In the genomic region with DNA sequence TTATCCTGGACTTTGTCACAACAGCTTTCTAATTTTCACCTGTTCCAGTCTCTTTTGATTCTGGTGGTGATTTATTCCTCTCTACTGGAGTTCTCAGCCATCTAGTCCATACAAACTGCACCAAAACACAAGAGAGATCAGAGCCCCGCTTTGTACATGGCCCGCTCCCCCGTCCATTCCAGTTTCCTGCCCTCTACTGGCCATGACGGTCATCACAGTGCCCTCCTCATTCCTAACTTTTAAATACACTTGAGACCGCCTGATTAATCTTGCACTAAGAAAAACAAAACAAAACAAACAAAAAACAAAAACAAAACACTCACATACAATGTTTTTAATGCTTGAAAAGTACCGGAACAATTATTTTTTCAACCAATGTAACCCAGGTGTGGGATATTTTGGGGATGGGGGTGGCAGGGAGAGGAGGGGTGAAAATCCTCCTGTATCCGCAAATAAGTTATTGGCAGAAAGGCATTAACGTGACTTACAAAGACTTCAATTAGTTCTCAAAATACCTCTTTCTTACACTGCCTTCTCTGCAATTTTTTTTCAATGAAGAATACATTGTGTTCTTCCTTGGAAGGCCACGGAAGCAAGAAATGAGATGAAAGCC, we compare ENCODE assay signal across 7 cellular contexts.
A peak's percentile ranks its signal among the peaks of the same experiment; 100 is the strongest.
DNase-seq lines count a peak whose midpoint lies in the region; ATAC-seq, FAIRE-seq and TF ChIP-seq lines count a peak whose summit lies in the region.

No MANE protein-coding gene starts in this region.

- no peaks in the 10 kb centered on the region for H3K9me3 ChIP-seq in HUES48 (ENCODE audit: control insufficient read depth, insufficient read depth, low read length)
- no peaks in the 10 kb centered on the region for H3K9me3 ChIP-seq in kidney (ENCODE audit: control insufficient read depth in 1 of 2, low read length in 2 of 2)

- H3K27ac ChIP-seq in HUES48 (ENCODE audit: low read depth, low read length) (no peak overlapping the region), VCaP (no peak overlapping the region), kidney (ENCODE audit: low read depth in 2 of 2, low read length in 2 of 2) (no peak overlapping the region)

- FAIRE-seq in kidney (lab: Jason Lieb, UNC) = no peak

- H3K4me3 ChIP-seq in HUES48 (ENCODE audit: low read depth, low read length) (peak overlapping the region; percentile 63), kidney (ENCODE audit: low read length in 2 of 2) (no peak overlapping the region)

- no peak overlapping the region for H3K9ac ChIP-seq in HUES48 (ENCODE audit: low read depth, low read length)
- H3K9ac ChIP-seq in kidney (ENCODE audit: low read length in 2 of 2) = no peak overlapping the region

- TF ChIP-seq CTCF in GM12874 (IDR thresholded peaks at IDR 0.05; ENCODE audit: insufficient read depth, low read depth, low read length) (peak; percentile 53; the same call in 1 of the 2 replicates), VCaP (conservative IDR thresholded peaks at IDR 0.05) (peak; percentile 79), kidney (IDR thresholded peaks at IDR 0.05; ENCODE audit: borderline replicate concordance, extremely low read depth, insufficient read depth) (peak; percentile 38)

- ATAC-seq in HG03108 (IDR thresholded peaks at IDR 0.05; ENCODE audit: unreplicated experiment) (no peak), GM18870 (IDR thresholded peaks at IDR 0.05; ENCODE audit: unreplicated experiment) (no peak)

- intact Hi-C loops in kidney (cut with DNase I) = no loop called here

- DNase-seq in kidney (no peak), SW 1271 (lab: John Stamatoyannopoulos, UW) (no peak)

- H3K36me3 ChIP-seq in HUES48 (ENCODE audit: control insufficient read depth, insufficient read depth, low read length) = no peaks in the 10 kb centered on the region
- H3K36me3 ChIP-seq in kidney (ENCODE audit: control insufficient read depth in 1 of 2, insufficient read depth in 2 of 2, low read length in 2 of 2) = no peaks in the 10 kb centered on the region

- H3K4me1 ChIP-seq in HUES48 (ENCODE audit: control insufficient read depth, insufficient read depth, low read length) (peaks cover 6% of the 10 kb centered on the region), kidney (ENCODE audit: control insufficient read depth in 1 of 2, insufficient read depth in 1 of 2, low read depth in 1 of 2, low read length in 2 of 2) (no peaks in the 10 kb centered on the region)

- no peaks in the 10 kb centered on the region for H3K27me3 ChIP-seq in HUES48 (ENCODE audit: control insufficient read depth, insufficient read depth, low read length)
